ENCODE assay signal across 8 cellular contexts in the genomic region with DNA sequence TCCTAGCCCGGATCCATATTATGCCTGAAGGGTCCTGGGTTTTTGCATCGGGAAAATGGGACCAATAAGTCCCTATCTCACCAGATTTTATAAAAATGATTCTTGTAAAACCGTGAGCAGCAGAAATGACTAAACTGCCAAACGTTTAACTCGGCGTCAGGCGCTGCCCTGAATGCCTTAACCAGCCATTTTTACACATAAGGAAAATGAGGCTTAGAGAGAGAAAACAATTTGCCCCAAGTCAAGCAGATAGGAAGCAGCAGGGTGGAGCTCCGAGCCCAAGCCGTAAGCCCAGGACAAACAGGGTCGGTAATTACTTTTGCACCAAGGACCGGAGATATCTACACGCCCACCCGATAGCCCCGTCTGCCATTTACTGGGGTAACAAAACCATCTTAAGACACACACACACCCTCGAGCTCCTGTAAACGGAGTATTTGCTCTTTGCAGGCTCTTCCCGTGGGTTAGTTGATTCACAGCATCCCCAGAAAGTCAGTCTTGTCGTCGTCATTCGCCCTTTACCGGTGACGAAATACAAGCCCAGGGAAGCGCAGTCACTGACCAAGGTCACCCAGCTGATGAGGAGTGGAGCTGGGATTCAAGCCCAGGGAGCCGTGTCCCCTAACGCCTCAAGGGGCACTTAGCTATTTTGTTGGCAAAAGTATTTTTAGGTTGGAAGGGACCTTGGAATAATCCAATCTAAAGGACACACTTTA. TPM values are rescaled to one million over a fixed set of nuclear protein-coding genes. Genes with fewer than 3 reads are reported as not detected.
A peak's percentile ranks its signal among the peaks of the same experiment; 100 is the strongest.
DNase-seq lines count a peak whose midpoint lies in the region; ATAC-seq and TF ChIP-seq lines count a peak whose summit lies in the region.

No MANE protein-coding gene starts in this region.

- TF ChIP-seq CTCF in endothelial cell (IDR thresholded peaks at IDR 0.05; ENCODE audit: unreplicated experiment) (no peak), nephron (IDR thresholded peaks at IDR 0.05; ENCODE audit: unreplicated experiment in 3 of 3) (no peak)

- H3K9me3 Mint-ChIP-seq in endothelial cell (ENCODE audit: unreplicated experiment), result no peaks in the 10 kb centered on the region
- no peaks in the 10 kb centered on the region for H3K9me3 Mint-ChIP-seq in nephron

- H3K27me3 Mint-ChIP-seq in endothelial cell (ENCODE audit: unreplicated experiment) (peaks cover 2% of the 10 kb centered on the region), nephron (ENCODE audit: low read depth) (no peaks in the 10 kb centered on the region)

- peak; percentile 19 for DNase-seq in AG08395 (ENCODE audit: low spot score)
- no peak for DNase-seq in endothelial cell (ENCODE audit: low spot score)
- no peak for DNase-seq in NK-92 (lab: John Stamatoyannopoulos, UW; ENCODE audit: unreplicated experiment)
- no peak for DNase-seq in effector CD8-positive, alpha-beta T cell (lab: John Stamatoyannopoulos, UW)

- peak; percentile 2 for ATAC-seq in GM19324 (IDR thresholded peaks at IDR 0.05; ENCODE audit: low FRiP score, unreplicated experiment)
- peak; percentile 25 for ATAC-seq in SK-N-SH treated with all-trans-retinoic acid at 6 μM for 48 hours
- ATAC-seq in GM21390 (IDR thresholded peaks at IDR 0.05; ENCODE audit: unreplicated experiment), result no peak

- H3K36me3 Mint-ChIP-seq in endothelial cell (ENCODE audit: low read depth, unreplicated experiment), result peaks cover 14% of the 10 kb centered on the region
- H3K36me3 Mint-ChIP-seq in nephron (ENCODE audit: low read depth), result peaks cover 6% of the 10 kb centered on the region

- peaks cover 48% of the 10 kb centered on the region for H3K4me1 Mint-ChIP-seq in endothelial cell (ENCODE audit: unreplicated experiment)
- H3K4me1 Mint-ChIP-seq in nephron, result peaks cover 7% of the 10 kb centered on the region

- H3K4me3 Mint-ChIP-seq in endothelial cell (ENCODE audit: unreplicated experiment) (peak overlapping the region; percentile 95), nephron (peak overlapping the region; percentile 91 to 97 (median 96))

- peak overlapping the region; percentile 15 for H3K27ac Mint-ChIP-seq in endothelial cell (ENCODE audit: unreplicated experiment)
- peak overlapping the region; percentile 66 to 94 (median 90) for H3K27ac Mint-ChIP-seq in nephron

TF ChIP-seq in SK-N-SH treated with all-trans-retinoic acid at 6 μM for 48 hours, 23 proteins besides CTCF, POLR2A, EP300 and RAD21:
- TF ChIP-seq GLIS3 (CRISPR knock-in tag; IDR thresholded peaks at IDR 0.05), result no peak
- TF ChIP-seq ZFP30 (CRISPR knock-in tag; IDR thresholded peaks at IDR 0.05), result no peak
- TF ChIP-seq OSR1 (CRISPR knock-in tag; IDR thresholded peaks at IDR 0.05), result no peak
- TF ChIP-seq TOX (CRISPR knock-in tag; IDR thresholded peaks at IDR 0.05; ENCODE audit: borderline replicate concordance), result no peak
- TF ChIP-seq, protein P1, sequence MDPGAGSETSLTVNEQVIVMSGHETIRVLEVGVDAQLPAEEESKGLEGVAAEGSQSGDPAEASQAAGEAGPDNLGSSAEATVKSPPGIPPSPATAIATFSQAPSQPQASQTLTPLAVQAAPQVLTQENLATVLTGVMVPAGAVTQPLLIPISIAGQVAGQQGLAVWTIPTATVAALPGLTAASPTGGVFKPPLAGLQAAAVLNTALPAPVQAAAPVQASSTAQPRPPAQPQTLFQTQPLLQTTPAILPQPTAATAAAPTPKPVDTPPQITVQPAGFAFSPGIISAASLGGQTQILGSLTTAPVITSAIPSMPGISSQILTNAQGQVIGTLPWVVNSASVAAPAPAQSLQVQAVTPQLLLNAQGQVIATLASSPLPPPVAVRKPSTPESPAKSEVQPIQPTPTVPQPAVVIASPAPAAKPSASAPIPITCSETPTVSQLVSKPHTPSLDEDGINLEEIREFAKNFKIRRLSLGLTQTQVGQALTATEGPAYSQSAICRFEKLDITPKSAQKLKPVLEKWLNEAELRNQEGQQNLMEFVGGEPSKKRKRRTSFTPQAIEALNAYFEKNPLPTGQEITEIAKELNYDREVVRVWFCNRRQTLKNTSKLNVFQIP (CRISPR knock-in tag; IDR thresholded peaks at IDR 0.05; ENCODE audit: borderline replicate concordance, low read depth), result no peak
- TF ChIP-seq PPARA (CRISPR knock-in tag; IDR thresholded peaks at IDR 0.05; ENCODE audit: borderline replicate concordance), result no peak
- TF ChIP-seq, protein P2, sequence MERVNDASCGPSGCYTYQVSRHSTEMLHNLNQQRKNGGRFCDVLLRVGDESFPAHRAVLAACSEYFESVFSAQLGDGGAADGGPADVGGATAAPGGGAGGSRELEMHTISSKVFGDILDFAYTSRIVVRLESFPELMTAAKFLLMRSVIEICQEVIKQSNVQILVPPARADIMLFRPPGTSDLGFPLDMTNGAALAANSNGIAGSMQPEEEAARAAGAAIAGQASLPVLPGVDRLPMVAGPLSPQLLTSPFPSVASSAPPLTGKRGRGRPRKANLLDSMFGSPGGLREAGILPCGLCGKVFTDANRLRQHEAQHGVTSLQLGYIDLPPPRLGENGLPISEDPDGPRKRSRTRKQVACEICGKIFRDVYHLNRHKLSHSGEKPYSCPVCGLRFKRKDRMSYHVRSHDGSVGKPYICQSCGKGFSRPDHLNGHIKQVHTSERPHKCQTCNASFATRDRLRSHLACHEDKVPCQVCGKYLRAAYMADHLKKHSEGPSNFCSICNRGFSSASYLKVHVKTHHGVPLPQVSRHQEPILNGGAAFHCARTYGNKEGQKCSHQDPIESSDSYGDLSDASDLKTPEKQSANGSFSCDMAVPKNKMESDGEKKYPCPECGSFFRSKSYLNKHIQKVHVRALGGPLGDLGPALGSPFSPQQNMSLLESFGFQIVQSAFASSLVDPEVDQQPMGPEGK (CRISPR knock-in tag; IDR thresholded peaks at IDR 0.05; ENCODE audit: borderline replicate concordance), result no peak
- no peak for TF ChIP-seq ZNF8 (CRISPR knock-in tag; IDR thresholded peaks at IDR 0.05)
TF ChIP-seq in SK-N-SH treated with all-trans-retinoic acid at 6 μM for 48 hours: peak in this region for 0.

RNA-seq across cellular contexts. Expression of a gene that starts 16.0 kb away (rescaled TPM):
- total RNA-seq in endothelial cell (ENCODE audit: unreplicated experiment), result 165 TPM

RNA-seq across cellular contexts. Expression of a gene that starts 25.9 kb away (rescaled TPM):
- 98.4 TPM for total RNA-seq in endothelial cell (ENCODE audit: unreplicated experiment)

RNA-seq across cellular contexts. Expression of a gene that starts 46.9 kb away (rescaled TPM):
- total RNA-seq in endothelial cell (ENCODE audit: unreplicated experiment), result 43.7 TPM
